19 cellular contexts compared by ENCODE assay signal in genomic region chr9:128149951-128150593, GRCh38. TPM values are rescaled to one million over a fixed set of nuclear protein-coding genes. Genes with fewer than 3 reads are reported as not detected.
A peak's percentile ranks its signal among the peaks of the same experiment; 100 is the strongest.
DNase-seq lines count a peak whose midpoint lies in the region; ATAC-seq, FAIRE-seq and TF ChIP-seq lines count a peak whose summit lies in the region.
"Had no signal": no experiment of that assay in that cellular context is flagged by ENCODE, and none has a peak within 500 bp of the region (broad histone marks: within the 10 kb centered on the region; RNA-seq: fewer than 3 reads in every experiment).

No MANE protein-coding gene starts in this region.

- no peaks in the 10 kb centered on the region for H3K9me3 Mint-ChIP-seq in T-cell
- H3K9me3 Mint-ChIP-seq: activated naive CD4-positive, alpha-beta T cell treated with anti-CD3 and anti-CD28 coated beads, Interleukin-2, amount 50 U/mL, for 24 hours; stimulated activated memory B cell treated with anti-CD40 and anti-IgM and Interleukin-4, amounts not matched to agents 10 μg/mL and 1 μg/mL and 100 μg/mL, for 72 hours had no signal

- POLR2A ChIA-PET in T-cell (lab: Charles Lee), result no interaction called here

- ATAC-seq in Right ventricle myocardium superior (ENCODE audit: poor library complexity), result no peak
- no peak for ATAC-seq in GM18907 (IDR thresholded peaks at IDR 0.05; ENCODE audit: unreplicated experiment)
- no peak for ATAC-seq in T-cell (replicated peaks in 1 of 4)

- in situ Hi-C loops in GM13976 (cut with MboI; ENCODE audit: low sequenced_read_pairs, unreplicated experiment), result no loop called here

- peaks cover 0 to 10% (median 4%) of the 10 kb centered on the region in 3 donors for H3K4me1 Mint-ChIP-seq in T-cell
- H3K4me1 Mint-ChIP-seq: activated naive CD4-positive, alpha-beta T cell treated with anti-CD3 and anti-CD28 coated beads, Interleukin-2, amount 50 U/mL, for 24 hours had no signal

- TF ChIP-seq POLR2A in GM12892 (IDR thresholded peaks at IDR 0.05; ENCODE audit: low read depth, low read length), result no peak

- H3K27me3 Mint-ChIP-seq in T-cell, result no peaks in the 10 kb centered on the region
- H3K27me3 Mint-ChIP-seq: activated naive CD4-positive, alpha-beta T cell treated with anti-CD3 and anti-CD28 coated beads, Interleukin-2, amount 50 U/mL, for 24 hours had no signal

- H3K4me3 Mint-ChIP-seq in T-cell, result no peak overlapping the region
- H3K4me3 Mint-ChIP-seq: activated naive CD4-positive, alpha-beta T cell treated with anti-CD3 and anti-CD28 coated beads, Interleukin-2, amount 50 U/mL, for 24 hours; stimulated activated memory B cell treated with anti-CD40 and anti-IgM and Interleukin-4, amounts not matched to agents 10 μg/mL and 1 μg/mL and 100 μg/mL, for 72 hours had no signal

- no peaks in the 10 kb centered on the region for H3K36me3 Mint-ChIP-seq in T-cell
- H3K36me3 Mint-ChIP-seq: activated naive CD4-positive, alpha-beta T cell treated with anti-CD3 and anti-CD28 coated beads, Interleukin-2, amount 50 U/mL, for 24 hours; stimulated activated memory B cell treated with anti-CD40 and anti-IgM and Interleukin-4, amounts not matched to agents 10 μg/mL and 1 μg/mL and 100 μg/mL, for 72 hours had no signal

- H3K36me3 ChIP-seq in osteoblast (ENCODE audit: insufficient read depth, low read length), result no peaks in the 10 kb centered on the region
- H3K36me3 ChIP-seq: gastrocnemius medialis had no signal

- H3K4me1 ChIP-seq in osteoblast (ENCODE audit: insufficient read depth, low read length), result no peaks in the 10 kb centered on the region

- H3K4me2 ChIP-seq in osteoblast (ENCODE audit: insufficient read depth, low read length), result no peak overlapping the region

- no peak overlapping the region for H2AFZ ChIP-seq in osteoblast (ENCODE audit: low read length)

- FAIRE-seq in GM12892 (lab: Jason Lieb, UNC), result no peak
- FAIRE-seq: endometrium had no signal

- DNase-seq in GM12892 (ENCODE audit: insufficient read length) (peak; percentile 14), UCSD-AML1 (lab: John Stamatoyannopoulos, UW; ENCODE audit: unreplicated experiment) (peak; percentile 61), Right ventricle myocardium superior (peak; percentile 17), osteoblast (ENCODE audit: insufficient read length, low spot score, missing footprints) (peak; percentile 78), T-cell (no peak), GM13976 (ENCODE audit: low spot score) (no peak)
- DNase-seq: DMS153, gastrocnemius medialis, GOT3, mesenchymal stem cell, NCI-H1105, NCI-H2171, nucleus accumbens, SIG-M5 had no signal

- no peaks in the 10 kb centered on the region for H4K20me1 ChIP-seq in osteoblast (ENCODE audit: insufficient read depth, low read length)

- H3K27ac ChIP-seq in osteoblast (ENCODE audit: low read depth, low read length), result no peak overlapping the region
- H3K27ac ChIP-seq: gastrocnemius medialis, VCaP had no signal

- no peaks in the 10 kb centered on the region for H3K9me3 ChIP-seq in osteoblast (ENCODE audit: low read depth, low read length)
- H3K9me3 ChIP-seq: gastrocnemius medialis had no signal

- no peak overlapping the region for H3K4me3 ChIP-seq in osteoblast (ENCODE audit: insufficient read depth, low read length)
- H3K4me3 ChIP-seq: gastrocnemius medialis had no signal

- CTCF ChIA-PET in T-cell (lab: Charles Lee), result no interaction called here

- H3K27ac Mint-ChIP-seq in T-cell, result peak overlapping the region in 1 of 2 donors; percentile 28
- H3K27ac Mint-ChIP-seq: activated naive CD4-positive, alpha-beta T cell treated with anti-CD3 and anti-CD28 coated beads, Interleukin-2, amount 50 U/mL, for 24 hours had no signal

- TF ChIP-seq CTCF in osteoblast (IDR thresholded peaks at IDR 0.05; ENCODE audit: extremely low read depth, low read depth, low read length) (no peak), GM13976 (IDR thresholded peaks at IDR 0.05; ENCODE audit: borderline replicate concordance, control extremely low read depth, extremely low read depth, insufficient read depth, missing control alignments) (no peak)

- no peaks in the 10 kb centered on the region for H3K79me2 ChIP-seq in osteoblast (ENCODE audit: insufficient read depth, low read length)

- intact Hi-C loops in Right ventricle myocardium superior (cut with DNase I), result no loop called here

- H3K27me3 ChIP-seq in osteoblast (ENCODE audit: insufficient read depth, low read length), result peaks cover 5% of the 10 kb centered on the region
- H3K27me3 ChIP-seq: gastrocnemius medialis had no signal

RNA-seq across cellular contexts. Expression of gene LCN2, which starts 0.8 kb away (rescaled TPM):
- polyA plus RNA-seq in GM12892 (2012; ENCODE audit: missing spikeins), result not detected
- total RNA-seq in Right ventricle myocardium superior (not detected), osteoblast (not detected in 2 replicates), T-cell (not detected)

RNA-seq across cellular contexts. Expression of gene BBLN, which starts 10.0 kb away (rescaled TPM):
- polyA plus RNA-seq in GM12892 (2012; ENCODE audit: missing spikeins), result 27.5 TPM
- 31.3 TPM for total RNA-seq in Right ventricle myocardium superior
- 24.5 and 33.3 TPM in 2 replicates for total RNA-seq in osteoblast
- total RNA-seq in T-cell, result 10 to 100 TPM; 50.0 to 85.9 (median 81.4) TPM

RNA-seq across cellular contexts. Expression of gene PTGES2, which starts 22.5 kb away (rescaled TPM):
- polyA plus RNA-seq in GM12892 (2012; ENCODE audit: missing spikeins), result 49.9 TPM
- 155 TPM for total RNA-seq in Right ventricle myocardium superior
- 42.7 and 50.3 TPM in 2 replicates for total RNA-seq in osteoblast
- 10 to 100 TPM; 60.2 to 91.7 (median 79.2) TPM for total RNA-seq in T-cell

RNA-seq across cellular contexts. Expression of gene CIZ1, which starts 41.3 kb away (rescaled TPM):
- 38.6 TPM for polyA plus RNA-seq in GM12892 (2012; ENCODE audit: missing spikeins)
- 75.3 TPM for total RNA-seq in Right ventricle myocardium superior
- total RNA-seq in osteoblast, result 33.7 and 40.1 TPM in 2 replicates
- 100 to 1,000 TPM; 143 to 163 (median 150) TPM for total RNA-seq in T-cell

RNA-seq across cellular contexts. Expression of gene DNM1, which starts 53.1 kb away (rescaled TPM):
- polyA plus RNA-seq in GM12892 (2012; ENCODE audit: missing spikeins), result 0.36 TPM
- total RNA-seq in Right ventricle myocardium superior (7.0 TPM), osteoblast (3.6 and 6.5 TPM in 2 replicates), T-cell (1 to 10 TPM in 4 of 5 donors, under 1 TPM in 1; 0.95 to 3.0 (median 1.8) TPM)

Comparison
In these comparisons a context has a peak if more than half of its experiments do, and no peak if none do; other contexts are left out.
1. DNase-seq: peak in GM12892 (single experiment), UCSD-AML1 (single experiment), Right ventricle myocardium superior (single experiment) and osteoblast (single experiment); none in T-cell (0 of 34) and GM13976 (single experiment).